1 cellular context compared by ENCODE assay signal in genomic region chr12:5923043-5923605, GRCh38.
TF ChIP-seq lines count a peak whose summit lies in the region.

No MANE protein-coding gene starts in this region.

TF ChIP-seq in HEK293, 187 proteins besides CTCF, POLR2A, EP300 and RAD21 (continued from another document):
- TF ChIP-seq ZSCAN4 (tag by site-specific recombination; IDR thresholded peaks at IDR 0.05): peak; percentile 93
